ENCODE assay signal across 8 cellular contexts in genomic region chr1:67766117-67766978, GRCh38.
A peak's percentile ranks its signal among the peaks of the same experiment; 100 is the strongest.
DNase-seq lines count a peak whose midpoint lies in the region; ATAC-seq and TF ChIP-seq lines count a peak whose summit lies in the region.

No MANE protein-coding gene starts in this region.

- H3K27me3 ChIP-seq in MG63 (no peaks in the 10 kb centered on the region), left lung (peaks cover 0 to 8% of the 10 kb centered on the region in 2 donors)

- peak; percentile 85 for DNase-seq in AG20443 (ENCODE audit: low spot score)
- peak; percentile 88 for DNase-seq in MG63
- peak; percentile 68 for DNase-seq in T1000 (lab: John Stamatoyannopoulos, UW)
- DNase-seq in choroid plexus epithelial cell (ENCODE audit: low read depth) = peak; percentile 81
- DNase-seq in left lung = peak in 1 of 2 donors; percentile 41
- DNase-seq in stimulated activated CD4-positive, alpha-beta T cell treated with anti-CD3 and anti-CD28 coated beads, Interleukin-4, amount 100 ng/mL, for 24 hours = peak; percentile 41

- H3K4me1 ChIP-seq in left lung = peaks cover 0 to 7% of the 10 kb centered on the region in 2 donors

- intact Hi-C loops in left lung (cut with DNase I) = no loop called here

- TF ChIP-seq CTCF in choroid plexus epithelial cell (conservative IDR thresholded peaks at IDR 0.05; ENCODE audit: low read depth, low read length) (peak; percentile 80), left lung (IDR thresholded peaks at IDR 0.05) (peak; percentile 36 to 55)

- peak overlapping the region in 1 of 2 donors; percentile 28 for H3K27ac ChIP-seq in left lung

- H3K4me3 ChIP-seq in MG63 (peak overlapping the region; percentile 7; the same call in 1 of the 2 replicates), choroid plexus epithelial cell (ENCODE audit: low read depth, low read length) (peak overlapping the region; percentile 47), left lung (no peak overlapping the region)

- H3K36me3 ChIP-seq in MG63 = peaks cover 40% of the 10 kb centered on the region
- no peaks in the 10 kb centered on the region for H3K36me3 ChIP-seq in left lung

- H3K9me3 ChIP-seq in MG63 (no peaks in the 10 kb centered on the region), left lung (no peaks in the 10 kb centered on the region)

- ATAC-seq in GM18517 (IDR thresholded peaks at IDR 0.05; ENCODE audit: unreplicated experiment) (peak; percentile 49), left lung (peak; percentile 74), HG02981 (IDR thresholded peaks at IDR 0.05; ENCODE audit: unreplicated experiment) (no peak)

Comparison
In these comparisons a context has a peak if more than half of its experiments do, and no peak if none do; other contexts are left out.
1. H3K4me3 ChIP-seq: peak in MG63 (single experiment) and choroid plexus epithelial cell (single experiment); none in left lung (0 of 2).